9 cellular contexts compared by ENCODE assay signal in genomic region chr12:32134144-32134888, GRCh38. TPM values are rescaled to one million over a fixed set of nuclear protein-coding genes. Genes with fewer than 3 reads are reported as not detected.
A peak's percentile ranks its signal among the peaks of the same experiment; 100 is the strongest.
DNase-seq lines count a peak whose midpoint lies in the region; ATAC-seq and TF ChIP-seq lines count a peak whose summit lies in the region.
"Had no signal": no experiment of that assay in that cellular context is flagged by ENCODE, and none has a peak within 500 bp of the region (broad histone marks: within the 10 kb centered on the region; RNA-seq: fewer than 3 reads in every experiment).

No MANE protein-coding gene starts in this region.

- H3K9me3 ChIP-seq in tibial artery, result no peaks in the 10 kb centered on the region
- H3K9me3 ChIP-seq: BLaER1 had no signal

- peak overlapping the region; percentile 48 for H3K27ac Mint-ChIP-seq in activated CD4-positive, alpha-beta T cell treated with anti-CD3 and anti-CD28 coated beads, Interleukin-2, amount 10 ng/mL, durations not matched to agents 7 days and 5 days
- peak overlapping the region; percentile 82 for H3K27ac Mint-ChIP-seq in stimulated activated naive CD8-positive, alpha-beta T cell treated with anti-CD3 and anti-CD28 coated beads, Interleukin-15, Interleukin-2, amounts not matched to agents 100 ng/mL and 50 ng/mL, for 24 hours

- intact Hi-C loops in tibial artery (cut with DNase I; ENCODE audit: low total_unique reads), result no loop called here

- DNase-seq in activated gamma-delta T cell treated with Interleukin-2 at 50 U/mL for 16 hours, result peak; percentile 18
- DNase-seq in activated gamma-delta T cell (lab: John Stamatoyannopoulos, UW), result no peak
- peak; percentile 49 for DNase-seq in activated CD4-positive, alpha-beta T cell treated with anti-CD3 and anti-CD28 coated beads, Interleukin-2, amount 10 ng/mL, durations not matched to agents 7 days and 5 days
- DNase-seq in fibroblast of pulmonary artery (ENCODE audit: low read depth), result peak; percentile 59
- DNase-seq in tibial artery, result no peak
- no peak for DNase-seq in NCI-H748 treated with DMSO at 0.1 percent for 48 hours (lab: John Stamatoyannopoulos, UW)

- CTCF ChIA-PET in activated CD4-positive, alpha-beta T cell treated with anti-CD3 and anti-CD28 coated beads, Interleukin-2, amount 10 ng/mL, durations not matched to agents 7 days and 5 days (lab: Charles Lee), result interaction anchor here (0.6 to 1.4 kb wide), 5 partner anchors 9 to 481 kb away, joined by 3 to 4 read pairs (median 3); no protein-coding TSS in a partner anchor

- H3K9me3 Mint-ChIP-seq in activated CD4-positive, alpha-beta T cell treated with anti-CD3 and anti-CD28 coated beads, Interleukin-2, amount 10 ng/mL, durations not matched to agents 7 days and 5 days, result no peaks in the 10 kb centered on the region
- H3K9me3 Mint-ChIP-seq in stimulated activated naive CD8-positive, alpha-beta T cell treated with anti-CD3 and anti-CD28 coated beads, Interleukin-15, Interleukin-2, amounts not matched to agents 100 ng/mL and 50 ng/mL, for 24 hours, result no peaks in the 10 kb centered on the region

- peaks cover 19% of the 10 kb centered on the region for H3K4me1 Mint-ChIP-seq in activated CD4-positive, alpha-beta T cell treated with anti-CD3 and anti-CD28 coated beads, Interleukin-2, amount 10 ng/mL, durations not matched to agents 7 days and 5 days
- peaks cover 35% of the 10 kb centered on the region for H3K4me1 Mint-ChIP-seq in stimulated activated naive CD8-positive, alpha-beta T cell treated with anti-CD3 and anti-CD28 coated beads, Interleukin-15, Interleukin-2, amounts not matched to agents 100 ng/mL and 50 ng/mL, for 24 hours (ENCODE audit: low read depth)

- POLR2A ChIA-PET in activated CD4-positive, alpha-beta T cell treated with anti-CD3 and anti-CD28 coated beads, Interleukin-2, amount 10 ng/mL, durations not matched to agents 7 days and 5 days (lab: Charles Lee), result no interaction called here

- ATAC-seq in HG03175 (IDR thresholded peaks at IDR 0.05; ENCODE audit: unreplicated experiment), result peak; percentile 67

- peaks cover 0 to 11% (median 5%) of the 10 kb centered on the region in 4 donors for H3K4me1 ChIP-seq in tibial artery

- no peak overlapping the region for H3K4me3 Mint-ChIP-seq in activated CD4-positive, alpha-beta T cell treated with anti-CD3 and anti-CD28 coated beads, Interleukin-2, amount 10 ng/mL, durations not matched to agents 7 days and 5 days
- peak overlapping the region; percentile 40 for H3K4me3 Mint-ChIP-seq in stimulated activated naive CD8-positive, alpha-beta T cell treated with anti-CD3 and anti-CD28 coated beads, Interleukin-15, Interleukin-2, amounts not matched to agents 100 ng/mL and 50 ng/mL, for 24 hours

- peak overlapping the region in 1 of 2 donors; percentile 38 for H3K27ac ChIP-seq in tibial artery
- H3K27ac ChIP-seq: BLaER1 had no signal

- H3K36me3 Mint-ChIP-seq in activated CD4-positive, alpha-beta T cell treated with anti-CD3 and anti-CD28 coated beads, Interleukin-2, amount 10 ng/mL, durations not matched to agents 7 days and 5 days (ENCODE audit: low read depth), result no peaks in the 10 kb centered on the region
- H3K36me3 Mint-ChIP-seq in stimulated activated naive CD8-positive, alpha-beta T cell treated with anti-CD3 and anti-CD28 coated beads, Interleukin-15, Interleukin-2, amounts not matched to agents 100 ng/mL and 50 ng/mL, for 24 hours (ENCODE audit: low read depth), result peaks cover 3% of the 10 kb centered on the region

- peaks cover 1% of the 10 kb centered on the region for H3K27me3 Mint-ChIP-seq in activated CD4-positive, alpha-beta T cell treated with anti-CD3 and anti-CD28 coated beads, Interleukin-2, amount 10 ng/mL, durations not matched to agents 7 days and 5 days
- H3K27me3 Mint-ChIP-seq in stimulated activated naive CD8-positive, alpha-beta T cell treated with anti-CD3 and anti-CD28 coated beads, Interleukin-15, Interleukin-2, amounts not matched to agents 100 ng/mL and 50 ng/mL, for 24 hours, result no peaks in the 10 kb centered on the region

- no peak overlapping the region for H3K4me3 ChIP-seq in fibroblast of pulmonary artery (replicated peaks; ENCODE audit: low read depth, low read length)
- no peak overlapping the region for H3K4me3 ChIP-seq in tibial artery
- H3K4me3 ChIP-seq: BLaER1 had no signal

- H3K27me3 ChIP-seq in tibial artery, result no peaks in the 10 kb centered on the region
- H3K27me3 ChIP-seq: BLaER1 had no signal

- no peaks in the 10 kb centered on the region for H3K36me3 ChIP-seq in tibial artery
- H3K36me3 ChIP-seq: BLaER1 had no signal

- TF ChIP-seq CTCF in fibroblast of pulmonary artery (IDR thresholded peaks at IDR 0.05; ENCODE audit: low read length, missing control alignments) (peak; percentile 4), tibial artery (IDR thresholded peaks at IDR 0.05) (no peak)

RNA-seq across cellular contexts. Expression of gene BICD1, which starts 27.7 kb away (rescaled TPM):
- 10 to 100 TPM; 20.2 to 22.4 TPM for total RNA-seq in activated CD4-positive, alpha-beta T cell treated with anti-CD3 and anti-CD28 coated beads, Interleukin-2, amount 10 ng/mL, durations not matched to agents 7 days and 5 days

Comparison
In these comparisons a context has a peak if more than half of its experiments do, and no peak if none do; other contexts are left out.
1. DNase-seq: peak in activated gamma-delta T cell treated with Interleukin-2 at 50 U/mL for 16 hours (single experiment), activated CD4-positive, alpha-beta T cell treated with anti-CD3 and anti-CD28 coated beads, Interleukin-2, amount 10 ng/mL, durations not matched to agents 7 days and 5 days (single experiment) and fibroblast of pulmonary artery (single experiment); none in activated gamma-delta T cell (single experiment), tibial artery (0 of 2) and NCI-H748 treated with DMSO at 0.1 percent for 48 hours (single experiment).